In genomic region chr2:127104881-127105655, GRCh38 we compare ENCODE assay signal across 9 cellular contexts. TPM values are rescaled to one million over a fixed set of nuclear protein-coding genes. Genes with fewer than 3 reads are reported as not detected.
DNase-seq lines count a peak whose midpoint lies in the region; ATAC-seq, FAIRE-seq and TF ChIP-seq lines count a peak whose summit lies in the region.
"Had no signal": no experiment of that assay in that cellular context is flagged by ENCODE, and none has a peak within 500 bp of the region (broad histone marks: within the 10 kb centered on the region; RNA-seq: fewer than 3 reads in every experiment).

No MANE protein-coding gene starts in this region.

- peaks cover 0 to 18% (median 7%) of the 10 kb centered on the region in 3 donors for H3K27me3 Mint-ChIP-seq in naive B cell

- no peaks in the 10 kb centered on the region for H3K27me3 ChIP-seq in ACC112 (ENCODE audit: insufficient read depth, low read length)
- H3K27me3 ChIP-seq in H1 (replicated peaks in 1 of 4; ENCODE audit: control insufficient read depth in 3 of 4, extremely low read depth in 1 of 4, insufficient read depth in 3 of 4, low read length in 3 of 4), result peaks cover 0 to 7% (median 0%) of the 10 kb centered on the region in 4 experiments; a peak in 1 of 7 replicates

- POLR2A ChIA-PET in H1 (lab: Charles Lee; ENCODE audit: partially characterized antibody), result interaction anchor here (0.9 to 3.2 kb wide), 6 partner anchors 9 to 449 kb away, joined by 3 to 12 read pairs (median 5); partner anchors contain the start of gene GYPC

- H4K5ac ChIP-seq in H1 (ENCODE audit: insufficient read length, low read depth, low read length), result no peak overlapping the region

- H3K27ac ChIP-seq in ACC112 (ENCODE audit: low read depth, low read length) (peak overlapping the region; percentile 56; the same call in 1 of the 2 replicates), H1 (ENCODE audit: low read depth, low read length) (no peak overlapping the region; the same call in 1 of the 2 replicates)

- 61% methylated on average over 5 of the region's 6 CpGs; no CpG with 5 or more reads in 1 of the 2 experiments for WGBS in H1 (ENCODE audit: extremely low coverage in 1 of 2, insufficient coverage in 1 of 2, insufficient read length in 1 of 2, insufficient replicate concordance in 2 of 2, low coverage in 1 of 2, low lambda C conversion rate in 2 of 2, missing lambda C conversion rate in 1 of 2), 2 experiments

- CTCF ChIA-PET in H1 (lab: Charles Lee; ENCODE audit: partially characterized antibody), result interaction anchor here (0.6 to 13.1 kb wide), 9 partner anchors 9 to 312 kb away, joined by 3 to 132 read pairs (median 6); no protein-coding TSS in a partner anchor

- H2BK12ac ChIP-seq in H1 (ENCODE audit: low read depth, low read length), result peak overlapping the region; percentile 97; the same call in 1 of the 2 replicates

- H4K8ac ChIP-seq in H1 (ENCODE audit: extremely low read depth, insufficient read depth, low read length), result peak overlapping the region; percentile 90

- TF ChIP-seq EP300 in H1 (IDR thresholded peaks at IDR 0.05; ENCODE audit: borderline replicate concordance in 1 of 2, low read depth in 2 of 2, low read length in 2 of 2), result no peak

- peak; percentile 40 for FAIRE-seq in HTR-8/SVneo (lab: Jason Lieb, UNC)
- no peak for FAIRE-seq in H1 (lab: Jason Lieb, UNC)

- peak overlapping the region; percentile 73 for H3K4ac ChIP-seq in H1 (replicated peaks; ENCODE audit: insufficient read length, low read depth, low read length)

- H3K4me3 Mint-ChIP-seq in naive B cell, result peak overlapping the region; percentile 49 to 95 (median 66)

- H4K91ac ChIP-seq in H1 (replicated peaks; ENCODE audit: insufficient read length, low read length), result peak overlapping the region; percentile 67

- H3K4me1 ChIP-seq in ACC112 (ENCODE audit: control insufficient read depth, insufficient read depth, low read length, unreplicated experiment) (peaks cover 56% of the 10 kb centered on the region), H1 (replicated peaks in 1 of 4; ENCODE audit: control insufficient read depth in 3 of 4, insufficient read depth in 4 of 4, low read length in 3 of 4) (peaks cover 6 to 25% (median 15%) of the 10 kb centered on the region in 4 experiments)

- no peak for ATAC-seq in naive B cell (ENCODE audit: low read depth in 2 of 2)
- no peak for ATAC-seq in GM19463 (IDR thresholded peaks at IDR 0.05; ENCODE audit: unreplicated experiment)
- ATAC-seq in left lobe of liver, result no peak

- TF ChIP-seq RAD21 in H1 (IDR thresholded peaks at IDR 0.05 in 1 of 2, conservative IDR thresholded peaks at IDR 0.05 in 1 of 2; ENCODE audit: low read depth in 2 of 2, low read length in 2 of 2), result no peak

- H3K23ac ChIP-seq in H1 (ENCODE audit: insufficient read length), result no peak overlapping the region

- peak overlapping the region in 1 of 4 experiments; percentile 16; a peak in 1 of 7 replicates for H3K9ac ChIP-seq in H1 (replicated peaks in 1 of 4; ENCODE audit: extremely low read depth in 1 of 4, low read depth in 3 of 4, low read length in 3 of 4)

- peak overlapping the region; percentile 82 to 99 for H3K4me2 ChIP-seq in H1 (ENCODE audit: insufficient read depth in 1 of 2, low read depth in 2 of 2, low read length in 2 of 2)

- no peaks in the 10 kb centered on the region for H3K9me3 ChIP-seq in H1 (ENCODE audit: insufficient read depth in 2 of 2, low read depth in 1 of 2, low read length in 1 of 2)

- peak overlapping the region; percentile 62 for H3K18ac ChIP-seq in H1 (ENCODE audit: extremely low read depth, low read length)

- peaks cover 14% of the 10 kb centered on the region for H3K79me1 ChIP-seq in H1 (ENCODE audit: low read depth, low read length)

- H2BK120ac ChIP-seq in H1 (replicated peaks; ENCODE audit: low read depth, low read length), result no peak overlapping the region

- H3K79me2 ChIP-seq in ACC112 (ENCODE audit: control insufficient read depth, insufficient read depth, low read length, unreplicated experiment), result peaks cover 69% of the 10 kb centered on the region
- H3K79me2 ChIP-seq in H1 (ENCODE audit: control insufficient read depth in 1 of 2, insufficient read depth in 2 of 2, low read length in 2 of 2), result peaks cover 2 to 51% of the 10 kb centered on the region in 2 experiments; a peak in 3 of 4 replicates

- no peaks in the 10 kb centered on the region for H3K9me3 Mint-ChIP-seq in naive B cell

- H4K20me1 ChIP-seq in H1 (replicated peaks in 1 of 2; ENCODE audit: control insufficient read depth in 1 of 2, insufficient read depth in 2 of 2, low read length in 2 of 2), result peaks cover 0 to 6% of the 10 kb centered on the region in 2 experiments

- peaks cover 14% of the 10 kb centered on the region for H3K23me2 ChIP-seq in H1 (ENCODE audit: low read depth, low read length)

- no peak overlapping the region for H3K14ac ChIP-seq in H1 (ENCODE audit: insufficient read length)

- peak overlapping the region; percentile 92 for H2BK15ac ChIP-seq in H1 (ENCODE audit: low read length)

- peak overlapping the region; percentile 63; the same call in 1 of the 2 replicates for H2BK5ac ChIP-seq in H1 (ENCODE audit: low read depth, low read length)

- H3K4me3 ChIP-seq in ACC112 (ENCODE audit: low read depth, low read length), result peak overlapping the region; percentile 97
- H3K4me3 ChIP-seq in H1 (ENCODE audit: extremely low read depth in 1 of 4, insufficient read depth in 2 of 4, low read depth in 3 of 4, low read length in 4 of 4), result peak overlapping the region; percentile 65 to 85 (median 72)

- no peak overlapping the region for H3K27ac Mint-ChIP-seq in naive B cell

- H2AK5ac ChIP-seq in H1 (ENCODE audit: low read depth, low read length), result peak overlapping the region; percentile 59; the same call in 1 of the 2 replicates

- no peak for TF ChIP-seq CTCF in H1 (IDR thresholded peaks at IDR 0.05; ENCODE audit: control extremely low read depth in 1 of 3, insufficient read depth in 1 of 3, low read depth in 1 of 3, low read length in 3 of 3)

- peak overlapping the region; percentile 94; the same call in 1 of the 2 replicates for H2BK20ac ChIP-seq in H1 (ENCODE audit: low read length)

- H3K36me3 ChIP-seq in ACC112 (ENCODE audit: insufficient read depth, low read length) (no peaks in the 10 kb centered on the region), H1 (ENCODE audit: control insufficient read depth in 2 of 4, insufficient read depth in 4 of 4, low read length in 3 of 4) (no peaks in the 10 kb centered on the region)

- H3K4me1 Mint-ChIP-seq in naive B cell, result peaks cover 10 to 17% (median 10%) of the 10 kb centered on the region in 3 donors

- H2AFZ ChIP-seq in ACC112 (ENCODE audit: low read length, unreplicated experiment) (peak overlapping the region; percentile 48), H1 (ENCODE audit: low read length) (no peak overlapping the region)

- no peak overlapping the region for H3K56ac ChIP-seq in H1 (replicated peaks; ENCODE audit: insufficient read length, low read depth, low read length)

- H3K36me3 Mint-ChIP-seq in naive B cell, result no peaks in the 10 kb centered on the region

- no peak for DNase-seq in HTR-8/SVneo (ENCODE audit: insufficient read length, low spot score)
- peak in 1 of 2 experiments; percentile 47 for DNase-seq in H1 (ENCODE audit: low read depth in 1 of 2, low spot score in 2 of 2)
- DNase-seq in naive B cell, result no peak
- DNase-seq in NCI-H510A treated with DMSO at 0.1 percent for 48 hours (lab: John Stamatoyannopoulos, UW), result no peak
- no peak for DNase-seq in left lobe of liver (ENCODE audit: low spot score)
- DNase-seq in DMS153 (lab: John Stamatoyannopoulos, UW), result no peak
- DNase-seq: activated CD4-positive, alpha-beta T cell treated with anti-CD3 and anti-CD28 coated beads for 48 hours had no signal

- TF ChIP-seq POLR2A in H1 (IDR thresholded peaks at IDR 0.05; ENCODE audit: control extremely low read depth in 1 of 2, low read depth in 2 of 2, low read length in 2 of 2), result no peak

TF ChIP-seq in H1, 55 proteins besides CTCF, POLR2A, EP300 and RAD21:
- peak; percentile 54; the same call in 1 of the 2 replicates for TF ChIP-seq MAX (IDR thresholded peaks at IDR 0.05)
- no peak for TF ChIP-seq POU5F1 (IDR thresholded peaks at IDR 0.05; ENCODE audit: low read depth, low read length)

RNA-seq across cellular contexts. Expression of gene BIN1, which starts 1.9 kb away (rescaled TPM):
- 35.6 and 41.9 TPM in 2 replicates for total RNA-seq in H1 (2021; fragmentation: NEBNext Ultra II Directional; extraction: Animal tissue kit (Norgen Biotek cat#: 25700))
- polyA plus RNA-seq in H1 (2011; rRNA removed) (23.6 and 35.1 TPM in 2 replicates), naive B cell (ENCODE audit: low read depth in 6 of 6) (100 to 1,000 TPM; 103 to 150 (median 124) TPM)
- polyA plus RNA-seq in H1 (2011; cell fraction: cytosol; rRNA removed), result 39.0 TPM
- polyA plus RNA-seq in H1 (2011; cell fraction: nucleus; rRNA removed), result 102 TPM
- 35.4 to 47.3 TPM (median 43.6 TPM) in 4 replicates for polyA plus RNA-seq in H1 (2012, experiment 1 of 2)
- polyA plus RNA-seq in H1 (2012, experiment 2 of 2), result 30.3 TPM
- polyA plus RNA-seq in H1 (2013, experiment 1 of 2), result 32.3 TPM
- polyA plus RNA-seq in H1 (2013, experiment 2 of 2), result 31.5 TPM
- 14.7 and 16.2 TPM in 2 replicates for polyA minus RNA-seq in H1 (2011; rRNA and poly(A)+ RNA removed)
- 14.2 TPM for polyA minus RNA-seq in H1 (2011; cell fraction: cytosol; rRNA and poly(A)+ RNA removed)
- 19.4 TPM for polyA minus RNA-seq in H1 (2011; cell fraction: nucleus; rRNA and poly(A)+ RNA removed)
- total RNA-seq in left lobe of liver, result 28.6 TPM
